ENCODE assay signal across 21 cellular contexts in the genomic region with DNA sequence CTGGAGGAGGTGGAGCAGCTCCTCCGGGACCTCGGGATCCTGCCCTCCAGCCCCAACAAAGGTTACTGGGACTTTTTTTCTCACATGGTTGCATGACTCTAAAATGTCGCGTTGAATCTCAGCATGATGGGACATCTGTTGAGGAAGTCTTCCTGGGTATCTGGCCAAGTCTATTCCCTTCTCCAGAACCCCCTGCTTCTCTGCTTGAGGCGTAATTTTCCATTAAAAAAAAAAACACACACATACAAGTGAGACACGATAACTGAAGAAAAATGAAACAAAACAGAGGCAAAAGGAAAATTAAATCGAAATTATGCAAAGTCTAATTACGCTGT.
DNase-seq lines count a peak whose midpoint lies in the region; ATAC-seq and TF ChIP-seq lines count a peak whose summit lies in the region.
"Had no signal": no experiment of that assay in that cellular context is flagged by ENCODE, and none has a peak within 500 bp of the region (broad histone marks: within the 10 kb centered on the region; RNA-seq: fewer than 3 reads in every experiment).

No MANE protein-coding gene starts in this region.

- H3K27me3 ChIP-seq in thyroid gland: no peaks in the 10 kb centered on the region
- H3K27me3 ChIP-seq: neural progenitor cell, Peyer's patch, sigmoid colon had no signal

- TF ChIP-seq CTCF in thyroid gland (IDR thresholded peaks at IDR 0.05): no peak

- TF ChIP-seq POLR2A in thyroid gland (IDR thresholded peaks at IDR 0.05): no peak

- no peaks in the 10 kb centered on the region for H3K9me3 ChIP-seq in thyroid gland
- H3K9me3 ChIP-seq: Peyer's patch, sigmoid colon had no signal

- peak; percentile 50 for ATAC-seq in left ventricle myocardium superior
- ATAC-seq in HG03469 (IDR thresholded peaks at IDR 0.05; ENCODE audit: unreplicated experiment): no peak
- no peak for ATAC-seq in GM21717 (IDR thresholded peaks at IDR 0.05; ENCODE audit: unreplicated experiment)
- ATAC-seq in HG03432 (IDR thresholded peaks at IDR 0.05; ENCODE audit: unreplicated experiment): no peak
- ATAC-seq: activated T-cell treated with anti-CD3 and anti-CD28 coated beads, Interleukin-2, amount 50 U/mL, for 4 hours had no signal

- peaks cover 23 to 43% of the 10 kb centered on the region in 2 donors for H3K4me1 ChIP-seq in thyroid gland

- intact Hi-C loops in left ventricle myocardium superior (cut with micrococcal nuclease): loop anchor here (5.0 kb wide), 1 partner anchor 103 kb away; no protein-coding TSS in a partner anchor
- intact Hi-C loops in thyroid gland (cut with DNase I): no loop called here

- DNase-seq in RPMI7951 (ENCODE audit: low read depth): peak; percentile 21
- peak; percentile 75 for DNase-seq in cerebellar cortex (ENCODE audit: low spot score)
- no peak for DNase-seq in left ventricle myocardium superior
- DNase-seq in thyroid gland: no peak
- DNase-seq: activated CD4-positive, CD25-positive, alpha-beta regulatory T cell; activated CD8-positive, alpha-beta memory T cell treated with anti-CD3 and anti-CD28 coated beads, Interleukin-2, amount 10 ng/mL, durations not matched to agents 7 days and 5 days; activated naive CD8-positive, alpha-beta T cell treated with anti-CD3 and anti-CD28 coated beads, Interleukin-2, amount 50 U/mL, for 24 hours; activated T-cell treated with anti-CD3 and anti-CD28 coated beads, Interleukin-2, amount 50 U/mL, for 4 hours; islet precursor cell; NCI-H146; NCI-H2107; NCI-H345; NCI-H69; sigmoid colon; stimulated activated CD4-positive, alpha-beta T cell treated with anti-CD3 and anti-CD28 coated beads, Interleukin-4, amount 100 ng/mL, for 24 hours; T-helper 1 cell had no signal

- H3K27ac ChIP-seq in thyroid gland: peak overlapping the region in 2 of 3 donors; percentile 69 to 73
- H3K27ac ChIP-seq: neural progenitor cell, Peyer's patch had no signal

- 63 to 73% methylated on average over 8 of the region's 8 CpGs for WGBS in thyroid gland, 2 donors

- no peak overlapping the region for H3K4me3 ChIP-seq in thyroid gland (replicated peaks in 1 of 3)
- H3K4me3 ChIP-seq: neural progenitor cell, Peyer's patch, sigmoid colon had no signal

- no peaks in the 10 kb centered on the region for H3K36me3 ChIP-seq in thyroid gland
- H3K36me3 ChIP-seq: neural progenitor cell, Peyer's patch, sigmoid colon had no signal

Comparison
In these comparisons a context has a peak if more than half of its experiments do, and no peak if none do; other contexts are left out.
1. DNase-seq: peak in RPMI7951 (single experiment) and cerebellar cortex (single experiment); none in left ventricle myocardium superior (single experiment) and thyroid gland (0 of 2).